In genomic region chr10:48257407-48257961, GRCh38 we compare ENCODE assay signal across 1 cellular context.
TF ChIP-seq lines count a peak whose summit lies in the region.

No MANE protein-coding gene starts in this region.

TF ChIP-seq in GM23338, 12 proteins besides CTCF, POLR2A, EP300 and RAD21:
- TF ChIP-seq POLR2AphosphoS5 (IDR thresholded peaks at IDR 0.05; ENCODE audit: low read depth) = no peak
- no peak for TF ChIP-seq ZNF331 (CRISPR knock-in tag; IDR thresholded peaks at IDR 0.05; ENCODE audit: low read depth)
- TF ChIP-seq JUNB (IDR thresholded peaks at IDR 0.05; ENCODE audit: unreplicated experiment) = no peak
- TF ChIP-seq EZH2 (IDR thresholded peaks at IDR 0.05; ENCODE audit: low read depth, unreplicated experiment) = no peak
- TF ChIP-seq, protein P1, sequence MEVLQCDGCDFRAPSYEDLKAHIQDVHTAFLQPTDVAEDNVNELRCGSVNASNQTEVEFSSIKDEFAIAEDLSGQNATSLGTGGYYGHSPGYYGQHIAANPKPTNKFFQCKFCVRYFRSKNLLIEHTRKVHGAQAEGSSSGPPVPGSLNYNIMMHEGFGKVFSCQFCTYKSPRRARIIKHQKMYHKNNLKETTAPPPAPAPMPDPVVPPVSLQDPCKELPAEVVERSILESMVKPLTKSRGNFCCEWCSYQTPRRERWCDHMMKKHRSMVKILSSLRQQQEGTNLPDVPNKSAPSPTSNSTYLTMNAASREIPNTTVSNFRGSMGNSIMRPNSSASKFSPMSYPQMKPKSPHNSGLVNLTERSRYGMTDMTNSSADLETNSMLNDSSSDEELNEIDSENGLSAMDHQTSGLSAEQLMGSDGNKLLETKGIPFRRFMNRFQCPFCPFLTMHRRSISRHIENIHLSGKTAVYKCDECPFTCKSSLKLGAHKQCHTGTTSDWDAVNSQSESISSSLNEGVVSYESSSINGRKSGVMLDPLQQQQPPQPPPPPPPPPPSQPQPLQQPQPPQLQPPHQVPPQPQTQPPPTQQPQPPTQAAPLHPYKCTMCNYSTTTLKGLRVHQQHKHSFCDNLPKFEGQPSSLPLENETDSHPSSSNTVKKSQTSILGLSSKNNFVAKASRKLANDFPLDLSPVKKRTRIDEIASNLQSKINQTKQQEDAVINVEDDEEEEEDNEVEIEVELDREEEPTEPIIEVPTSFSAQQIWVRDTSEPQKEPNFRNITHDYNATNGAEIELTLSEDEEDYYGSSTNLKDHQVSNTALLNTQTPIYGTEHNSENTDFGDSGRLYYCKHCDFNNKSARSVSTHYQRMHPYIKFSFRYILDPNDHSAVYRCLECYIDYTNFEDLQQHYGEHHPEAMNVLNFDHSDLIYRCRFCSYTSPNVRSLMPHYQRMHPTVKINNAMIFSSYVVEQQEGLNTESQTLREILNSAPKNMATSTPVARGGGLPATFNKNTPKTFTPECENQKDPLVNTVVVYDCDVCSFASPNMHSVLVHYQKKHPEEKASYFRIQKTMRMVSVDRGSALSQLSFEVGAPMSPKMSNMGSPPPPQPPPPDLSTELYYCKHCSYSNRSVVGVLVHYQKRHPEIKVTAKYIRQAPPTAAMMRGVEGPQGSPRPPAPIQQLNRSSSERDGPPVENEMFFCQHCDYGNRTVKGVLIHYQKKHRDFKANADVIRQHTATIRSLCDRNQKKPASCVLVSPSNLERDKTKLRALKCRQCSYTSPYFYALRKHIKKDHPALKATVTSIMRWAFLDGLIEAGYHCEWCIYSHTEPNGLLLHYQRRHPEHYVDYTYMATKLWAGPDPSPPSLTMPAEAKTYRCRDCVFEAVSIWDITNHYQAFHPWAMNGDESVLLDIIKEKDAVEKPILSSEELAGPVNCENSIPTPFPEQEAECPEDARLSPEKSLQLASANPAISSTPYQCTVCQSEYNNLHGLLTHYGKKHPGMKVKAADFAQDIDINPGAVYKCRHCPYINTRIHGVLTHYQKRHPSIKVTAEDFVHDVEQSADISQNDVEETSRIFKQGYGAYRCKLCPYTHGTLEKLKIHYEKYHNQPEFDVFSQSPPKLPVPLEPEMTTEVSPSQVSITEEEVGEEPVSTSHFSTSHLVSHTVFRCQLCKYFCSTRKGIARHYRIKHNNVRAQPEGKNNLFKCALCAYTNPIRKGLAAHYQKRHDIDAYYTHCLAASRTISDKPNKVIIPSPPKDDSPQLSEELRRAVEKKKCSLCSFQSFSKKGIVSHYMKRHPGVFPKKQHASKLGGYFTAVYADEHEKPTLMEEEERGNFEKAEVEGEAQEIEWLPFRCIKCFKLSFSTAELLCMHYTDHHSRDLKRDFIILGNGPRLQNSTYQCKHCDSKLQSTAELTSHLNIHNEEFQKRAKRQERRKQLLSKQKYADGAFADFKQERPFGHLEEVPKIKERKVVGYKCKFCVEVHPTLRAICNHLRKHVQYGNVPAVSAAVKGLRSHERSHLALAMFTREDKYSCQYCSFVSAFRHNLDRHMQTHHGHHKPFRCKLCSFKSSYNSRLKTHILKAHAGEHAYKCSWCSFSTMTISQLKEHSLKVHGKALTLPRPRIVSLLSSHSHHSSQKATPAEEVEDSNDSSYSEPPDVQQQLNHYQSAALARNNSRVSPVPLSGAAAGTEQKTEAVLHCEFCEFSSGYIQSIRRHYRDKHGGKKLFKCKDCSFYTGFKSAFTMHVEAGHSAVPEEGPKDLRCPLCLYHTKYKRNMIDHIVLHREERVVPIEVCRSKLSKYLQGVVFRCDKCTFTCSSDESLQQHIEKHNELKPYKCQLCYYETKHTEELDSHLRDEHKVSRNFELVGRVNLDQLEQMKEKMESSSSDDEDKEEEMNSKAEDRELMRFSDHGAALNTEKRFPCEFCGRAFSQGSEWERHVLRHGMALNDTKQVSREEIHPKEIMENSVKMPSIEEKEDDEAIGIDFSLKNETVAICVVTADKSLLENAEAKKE (CRISPR knock-in tag; IDR thresholded peaks at IDR 0.05) = no peak
- TF ChIP-seq ZNF114 (CRISPR knock-in tag; IDR thresholded peaks at IDR 0.05) = no peak
- no peak for TF ChIP-seq STAT1 (IDR thresholded peaks at IDR 0.05; ENCODE audit: unreplicated experiment)
- no peak for TF ChIP-seq NANOG (IDR thresholded peaks at IDR 0.05; ENCODE audit: borderline replicate concordance)
- no peak for TF ChIP-seq EZH2phosphoT487 (IDR thresholded peaks at IDR 0.05; ENCODE audit: unreplicated experiment)
- no peak for TF ChIP-seq CREB1 (CRISPR knock-in tag; IDR thresholded peaks at IDR 0.05; ENCODE audit: low read depth)
- TF ChIP-seq REST (IDR thresholded peaks at IDR 0.05; ENCODE audit: unreplicated experiment) = no peak
